Comparison of ENCODE assay signal across 10 cellular contexts in the genomic region with DNA sequence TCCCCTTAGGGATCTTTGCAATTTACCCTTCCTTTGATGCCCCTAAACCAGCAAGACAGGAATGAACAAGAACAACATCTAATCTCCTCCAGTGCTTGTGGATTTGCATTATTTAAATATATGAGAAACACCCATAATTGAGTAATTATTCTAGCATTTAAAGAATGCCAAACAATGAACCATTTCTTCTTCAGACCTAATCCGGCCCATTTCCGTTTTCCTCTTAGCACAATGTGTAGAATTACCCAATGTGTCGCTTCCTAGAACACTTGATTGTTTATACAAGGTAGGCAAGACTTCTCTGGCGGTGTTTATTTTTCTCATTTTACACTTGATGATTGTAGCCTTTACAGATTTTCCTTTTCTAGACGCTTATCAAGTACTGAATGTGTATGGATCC. TPM values are rescaled to one million over a fixed set of nuclear protein-coding genes. Genes with fewer than 3 reads are reported as not detected.
DNase-seq lines count a peak whose midpoint lies in the region; ATAC-seq and TF ChIP-seq lines count a peak whose summit lies in the region.
"Had no signal": no experiment of that assay in that cellular context is flagged by ENCODE, and none has a peak within 500 bp of the region (broad histone marks: within the 10 kb centered on the region; RNA-seq: fewer than 3 reads in every experiment).

No MANE protein-coding gene starts in this region.

- no peak overlapping the region for H2BK15ac ChIP-seq in mesenchymal stem cell (ENCODE audit: low read depth, poor library complexity, severe bottlenecking)

- H3K4me1 Mint-ChIP-seq in CD4-positive, CD25-positive, alpha-beta regulatory T cell: peaks cover 13 to 28% (median 16%) of the 10 kb centered on the region in 4 donors

- H3K27me3 Mint-ChIP-seq in CD4-positive, CD25-positive, alpha-beta regulatory T cell: no peaks in the 10 kb centered on the region

- H3K9me3 ChIP-seq in CD4-positive, CD25-positive, alpha-beta regulatory T cell (ENCODE audit: control insufficient read depth in 2 of 2, low read length in 2 of 2): no peaks in the 10 kb centered on the region
- H3K9me3 ChIP-seq in HUES48 (ENCODE audit: control insufficient read depth, insufficient read depth, low read length) (no peaks in the 10 kb centered on the region), adipocyte (ENCODE audit: control insufficient read depth, low read length) (no peaks in the 10 kb centered on the region), mesenchymal stem cell (ENCODE audit: control insufficient read depth, low read length) (no peaks in the 10 kb centered on the region)

- peak overlapping the region in 2 of 4 donors; percentile 88 to 93 for H3K4me3 Mint-ChIP-seq in CD4-positive, CD25-positive, alpha-beta regulatory T cell

- H3K9ac ChIP-seq in HUES48 (ENCODE audit: low read depth, low read length) (peak overlapping the region; percentile 26; the same call in 1 of the 2 replicates), adipocyte (ENCODE audit: low read length) (no peak overlapping the region), mesenchymal stem cell (ENCODE audit: low read length) (no peak overlapping the region)

- no peaks in the 10 kb centered on the region for H3K79me1 ChIP-seq in mesenchymal stem cell (replicated peaks; ENCODE audit: low read length, poor library complexity, severe bottlenecking)

- H3K27ac Mint-ChIP-seq in CD4-positive, CD25-positive, alpha-beta regulatory T cell: peak overlapping the region in 2 of 3 donors; percentile 0 to 87

- H3K27ac ChIP-seq in CD4-positive, CD25-positive, alpha-beta regulatory T cell (ENCODE audit: insufficient read depth, low read length, poor library complexity, severe bottlenecking): peak overlapping the region; percentile 41
- H3K27ac ChIP-seq in HUES48 (ENCODE audit: low read depth, low read length) (peak overlapping the region; percentile 92), mesenchymal stem cell (ENCODE audit: low read length, poor library complexity, severe bottlenecking) (no peak overlapping the region)

- H3K23ac ChIP-seq in mesenchymal stem cell (ENCODE audit: low read length in 2 of 2): no peak overlapping the region

- no peak overlapping the region for H2AFZ ChIP-seq in mesenchymal stem cell (ENCODE audit: low read depth, low read length)

- H2BK12ac ChIP-seq in mesenchymal stem cell (ENCODE audit: low read length in 2 of 2): no peak overlapping the region

- no peak overlapping the region for H2AK5ac ChIP-seq in mesenchymal stem cell (ENCODE audit: low read length, severe bottlenecking)

- H3K4me3 ChIP-seq in CD4-positive, CD25-positive, alpha-beta regulatory T cell (ENCODE audit: low read depth, low read length): peak overlapping the region; percentile 51
- H3K4me3 ChIP-seq in HUES48 (ENCODE audit: low read depth, low read length): peak overlapping the region; percentile 35; the same call in 1 of the 2 replicates
- no peak overlapping the region for H3K4me3 ChIP-seq in adipocyte (ENCODE audit: low read length)
- no peak overlapping the region for H3K4me3 ChIP-seq in mesenchymal stem cell (ENCODE audit: insufficient read depth in 1 of 2, low read depth in 1 of 2, low read length in 2 of 2)

- H3K27me3 ChIP-seq in CD4-positive, CD25-positive, alpha-beta regulatory T cell (ENCODE audit: control insufficient read depth, insufficient read depth, low read length): no peaks in the 10 kb centered on the region
- no peaks in the 10 kb centered on the region for H3K27me3 ChIP-seq in HUES48 (ENCODE audit: control insufficient read depth, insufficient read depth, low read length)
- H3K27me3 ChIP-seq in adipocyte (replicated peaks; ENCODE audit: control insufficient read depth, insufficient read depth, low read length): peaks cover 6% of the 10 kb centered on the region
- peaks cover 0 to 3% of the 10 kb centered on the region in 2 experiments for H3K27me3 ChIP-seq in mesenchymal stem cell (ENCODE audit: control insufficient read depth in 1 of 2, insufficient read depth in 1 of 2, low read length in 2 of 2)

- no peak overlapping the region for H3K4me2 ChIP-seq in mesenchymal stem cell (ENCODE audit: low read length, poor library complexity, severe bottlenecking)

- ATAC-seq in CD4-positive, CD25-positive, alpha-beta regulatory T cell (ENCODE audit: low read depth in 2 of 2): no peak
- ATAC-seq in GM18519 (IDR thresholded peaks at IDR 0.05; ENCODE audit: low FRiP score, unreplicated experiment): no peak

- peak overlapping the region in 1 of 2 experiments; percentile 54 for H3K18ac ChIP-seq in mesenchymal stem cell (ENCODE audit: low read depth in 1 of 2, low read length in 2 of 2)

- H2BK5ac ChIP-seq in mesenchymal stem cell (ENCODE audit: low read depth, low read length, poor library complexity, severe bottlenecking): no peak overlapping the region

- no peak for TF ChIP-seq POLR2A in erythroblast (IDR thresholded peaks at IDR 0.05; ENCODE audit: low read length)

- peaks cover 2% of the 10 kb centered on the region for H3K4me1 ChIP-seq in CD4-positive, CD25-positive, alpha-beta regulatory T cell (ENCODE audit: control insufficient read depth, insufficient read depth, low read length, poor library complexity, severe bottlenecking)
- H3K4me1 ChIP-seq in HUES48 (ENCODE audit: control insufficient read depth, insufficient read depth, low read length) (peaks cover 42% of the 10 kb centered on the region), adipocyte (ENCODE audit: control insufficient read depth, insufficient read depth, low read length) (no peaks in the 10 kb centered on the region), mesenchymal stem cell (ENCODE audit: control insufficient read depth, insufficient read depth, low read depth, low read length) (no peaks in the 10 kb centered on the region)

- WGBS in mesenchymal stem cell: no CpG with 5 or more reads among the region's 5 CpGs

- H4K91ac ChIP-seq in mesenchymal stem cell (ENCODE audit: low read length): no peak overlapping the region

- H2BK120ac ChIP-seq in mesenchymal stem cell (ENCODE audit: low read depth, low read length): peak overlapping the region; percentile 34

- H3K14ac ChIP-seq in mesenchymal stem cell (ENCODE audit: low read length in 2 of 2): no peak overlapping the region

- H3K36me3 Mint-ChIP-seq in CD4-positive, CD25-positive, alpha-beta regulatory T cell: no peaks in the 10 kb centered on the region

- no peak overlapping the region for H3K4ac ChIP-seq in mesenchymal stem cell (ENCODE audit: low read depth in 1 of 2, low read length in 2 of 2)

- H3K36me3 ChIP-seq in CD4-positive, CD25-positive, alpha-beta regulatory T cell (ENCODE audit: control insufficient read depth, insufficient read depth, low read length): no peaks in the 10 kb centered on the region
- H3K36me3 ChIP-seq in HUES48 (ENCODE audit: control insufficient read depth, insufficient read depth, low read length): no peaks in the 10 kb centered on the region
- no peaks in the 10 kb centered on the region for H3K36me3 ChIP-seq in adipocyte (ENCODE audit: control insufficient read depth, insufficient read depth, low read length, severe bottlenecking)
- no peaks in the 10 kb centered on the region for H3K36me3 ChIP-seq in mesenchymal stem cell (ENCODE audit: control insufficient read depth in 1 of 2, insufficient read depth in 2 of 2, low read depth in 1 of 2, low read length in 2 of 2)

- H4K8ac ChIP-seq in mesenchymal stem cell (ENCODE audit: low read length): no peak overlapping the region

- H3K9me3 Mint-ChIP-seq in CD4-positive, CD25-positive, alpha-beta regulatory T cell: no peaks in the 10 kb centered on the region

- peak in 1 of 3 donors; percentile 64 for DNase-seq in CD4-positive, CD25-positive, alpha-beta regulatory T cell
- DNase-seq in adipocyte (ENCODE audit: low read depth) (peak; percentile 74), mesenchymal stem cell (peak; percentile 76), NCI-H187 treated with DMSO at 0.1 percent for 48 hours (lab: John Stamatoyannopoulos, UW) (no peak), HT-29 (ENCODE audit: low spot score) (no peak), erythroblast (lab: John Stamatoyannopoulos, UW) (no peak)
- DNase-seq: hippocampal formation, NCI-H446 treated with DMSO at 0.1 percent for 48 hours had no signal

RNA-seq across cellular contexts. Expression of gene CLDN34, which starts 43.5 kb away (rescaled TPM):
- total RNA-seq in CD4-positive, CD25-positive, alpha-beta regulatory T cell: not detected
- polyA plus RNA-seq in CD4-positive, CD25-positive, alpha-beta regulatory T cell: not detected
- polyA plus RNA-seq in mesenchymal stem cell (2013, experiment 1 of 2): 0.15 TPM
- 0.04 TPM for polyA plus RNA-seq in mesenchymal stem cell (2013, experiment 2 of 2)
- not detected in 2 replicates for total RNA-seq in HT-29 (2014; rRNA removed; shearing (Covaris generic))

Comparison
In these comparisons a context has a peak if more than half of its experiments do, and no peak if none do; other contexts are left out.
1. DNase-seq: peak in adipocyte (single experiment) and mesenchymal stem cell (single experiment); none in NCI-H187 treated with DMSO at 0.1 percent for 48 hours (single experiment), HT-29 (single experiment) and erythroblast (0 of 2).
2. H3K4me3 ChIP-seq: peak in CD4-positive, CD25-positive, alpha-beta regulatory T cell (single experiment) and HUES48 (single experiment); none in adipocyte (single experiment) and mesenchymal stem cell (0 of 2).